8 cellular contexts compared by ENCODE assay signal in the genomic region with DNA sequence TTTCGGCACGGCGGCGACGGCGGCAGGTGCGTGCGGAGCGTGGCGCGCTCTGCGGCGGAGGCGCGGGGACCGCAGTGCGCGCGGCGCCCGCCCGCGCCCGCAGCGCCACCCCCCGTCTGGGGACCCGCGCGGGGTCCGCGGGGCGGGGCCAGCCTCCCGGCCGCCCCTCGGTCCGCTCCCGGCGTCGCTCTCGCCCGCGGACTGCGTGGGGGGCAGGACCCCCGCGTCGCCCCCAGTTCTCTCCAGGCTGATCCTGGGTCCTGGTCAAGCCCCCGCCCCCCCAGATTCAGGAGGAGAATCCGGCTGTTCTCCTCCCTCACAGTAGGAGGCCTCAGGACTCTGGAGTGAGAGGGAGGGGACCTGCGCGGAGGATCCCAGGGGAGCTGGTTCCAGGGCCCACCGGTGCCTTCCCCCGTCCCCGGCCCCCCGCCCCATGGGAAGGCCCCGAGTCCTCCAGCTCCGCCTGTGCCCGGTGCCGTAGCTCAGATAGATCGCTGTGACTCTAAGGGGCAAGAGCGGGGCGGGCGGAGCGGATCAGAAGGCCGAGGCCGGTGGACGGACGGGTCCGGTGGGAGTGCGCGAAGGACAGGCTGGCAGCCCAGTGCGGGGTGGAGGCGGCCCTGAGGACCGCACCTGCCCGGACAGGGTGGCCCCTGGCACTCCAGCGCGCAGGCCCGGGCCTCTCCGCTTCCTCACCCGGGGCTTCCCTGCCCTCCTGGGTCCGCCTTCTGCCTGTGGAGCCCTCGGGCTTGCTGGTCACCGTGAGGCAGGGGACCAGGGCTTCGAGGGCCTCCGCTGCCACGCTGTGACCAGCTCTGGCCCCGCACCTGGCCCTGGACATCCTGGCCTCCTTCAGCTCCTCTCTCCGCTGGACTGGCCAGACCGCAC. TPM values are rescaled to one million over a fixed set of nuclear protein-coding genes. Genes with fewer than 3 reads are reported as not detected.
DNase-seq lines count a peak whose midpoint lies in the region; ATAC-seq, FAIRE-seq and TF ChIP-seq lines count a peak whose summit lies in the region.

A gene with protein sequence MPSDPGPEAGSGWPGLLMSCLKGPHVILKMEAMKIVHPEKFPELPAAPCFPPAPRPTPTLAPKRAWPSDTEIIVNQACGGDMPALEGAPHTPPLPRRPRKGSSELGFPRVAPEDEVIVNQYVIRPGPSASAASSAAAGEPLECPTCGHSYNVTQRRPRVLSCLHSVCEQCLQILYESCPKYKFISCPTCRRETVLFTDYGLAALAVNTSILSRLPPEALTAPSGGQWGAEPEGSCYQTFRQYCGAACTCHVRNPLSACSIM (minus strand): TSS at position 51 of the 888 bp plus-strand sequence. CDS start 1,028 bp downstream, outside the sequence.

- no peaks in the 10 kb centered on the region for H3K27me3 Mint-ChIP-seq in activated naive CD8-positive, alpha-beta T cell

- H3K27me3 ChIP-seq in iPS DF 6.9 (ENCODE audit: control insufficient read depth, insufficient read depth, low read length), result no peaks in the 10 kb centered on the region; the same call in 1 of the 2 replicates
- H3K27me3 ChIP-seq in spleen (replicated peaks in 1 of 7), result peaks cover 0 to 26% (median 4%) of the 10 kb centered on the region in 7 donors

- no CpG with 5 or more reads among the region's 88 CpGs for WGBS in iPS DF 6.9 (ENCODE audit: insufficient coverage, insufficient read length)
- 3 to 8% (median 5%) methylated on average over 28 to 88 of the region's 88 CpGs for WGBS in spleen, 5 donors

- H3K36me3 ChIP-seq in iPS DF 6.9 (ENCODE audit: control insufficient read depth, insufficient read depth, low read length) (no peaks in the 10 kb centered on the region), spleen (peaks cover 0 to 8% (median 0%) of the 10 kb centered on the region in 6 donors)

- no peak within 1 kb of the TSS for H3K27ac Mint-ChIP-seq in activated naive CD8-positive, alpha-beta T cell

- no peaks in the 10 kb centered on the region for H3K9me3 Mint-ChIP-seq in activated naive CD8-positive, alpha-beta T cell (ENCODE audit: low read depth)

- ATAC-seq in HG03196 (IDR thresholded peaks at IDR 0.05; ENCODE audit: unreplicated experiment), result peak; percentile 5
- ATAC-seq in GM21825 (IDR thresholded peaks at IDR 0.05; ENCODE audit: unreplicated experiment), result no peak

- H3K4me3 Mint-ChIP-seq in activated naive CD8-positive, alpha-beta T cell, result peak within 1 kb of the TSS; percentile 80

- intact Hi-C loops in spleen (cut with DNase I; ENCODE audit: low total_unique reads), result loop anchor here (2.0 to 5.0 kb wide), 2 partner anchors 18 to 105 kb away; a partner anchor contains a TSS

- H3K27ac ChIP-seq in iPS DF 6.9 (ENCODE audit: low read length) (no peak within 1 kb of the TSS), spleen (peak within 1 kb of the TSS; percentile 37 to 94 (median 90))

- peak; percentile 81 for FAIRE-seq in GM12891 (lab: Jason Lieb, UNC)

- H3K36me3 Mint-ChIP-seq in activated naive CD8-positive, alpha-beta T cell, result no peaks in the 10 kb centered on the region

- no peak for TF ChIP-seq POLR2A in GM12891 (IDR thresholded peaks at IDR 0.05; ENCODE audit: low read depth, low read length)
- no peak for TF ChIP-seq POLR2A in spleen (IDR thresholded peaks at IDR 0.05)

- H3K9me3 ChIP-seq in iPS DF 6.9 (ENCODE audit: control insufficient read depth, insufficient read depth, low read length) (no peaks in the 10 kb centered on the region), spleen (no peaks in the 10 kb centered on the region)

- TF ChIP-seq CTCF in spleen (IDR thresholded peaks at IDR 0.05 in 8 of 11, conservative IDR thresholded peaks at IDR 0.05 in 3 of 11), result no peak

- H3K4me1 ChIP-seq in iPS DF 6.9 (ENCODE audit: control insufficient read depth, insufficient read depth, low read length), result peaks cover 6% of the 10 kb centered on the region
- H3K4me1 ChIP-seq in spleen, result peaks cover 8 to 66% (median 40%) of the 10 kb centered on the region in 6 donors

- DNase-seq in GM12891 (ENCODE audit: insufficient read length, low spot score) (no peak), iPS DF 6.9 (ENCODE audit: low read depth, low spot score) (no peak), spleen (peak; percentile 88)
- DNase-seq in activated effector memory CD4-positive, alpha-beta T cell treated with Interleukin-2 at 50 U/mL for 16 hours, result no peak
- DNase-seq in activated CD4-positive, alpha-beta T cell treated with anti-CD3 and anti-CD28 coated beads for 48 hours, result no peak

- peaks cover 2% of the 10 kb centered on the region for H3K4me1 Mint-ChIP-seq in activated naive CD8-positive, alpha-beta T cell (ENCODE audit: low read depth)

- H3K4me3 ChIP-seq in iPS DF 6.9 (ENCODE audit: low read length) (peak within 1 kb of the TSS; percentile 49; the same call in 1 of the 2 replicates), spleen (peak within 1 kb of the TSS; percentile 29 to 81 (median 62))

TF ChIP-seq in GM12891, 5 proteins besides CTCF, POLR2A, EP300 and RAD21:
- no peak for TF ChIP-seq SPI1 (IDR thresholded peaks at IDR 0.05; ENCODE audit: low read depth, low read length)
- TF ChIP-seq POU2F2 (IDR thresholded peaks at IDR 0.05; ENCODE audit: low read depth, low read length), result no peak
- TF ChIP-seq TAF1 (IDR thresholded peaks at IDR 0.05; ENCODE audit: low read depth, low read length), result no peak
- TF ChIP-seq POLR2AphosphoS5 (IDR thresholded peaks at IDR 0.05; ENCODE audit: low read depth, low read length), result no peak
- no peak for TF ChIP-seq PAX5 (IDR thresholded peaks at IDR 0.05; ENCODE audit: insufficient read depth, low read length, severe bottlenecking)

RNA-seq across cellular contexts. Expression of the gene that starts here (rescaled TPM):
- 5.2 TPM for polyA plus RNA-seq in GM12891 (2012; ENCODE audit: low read depth, missing spikeins)
- 1 to 10 TPM; 1.2 to 6.2 (median 2.4) TPM for total RNA-seq in spleen
- 1 to 10 TPM; 2.3 to 5.4 (median 2.9) TPM for polyA plus RNA-seq in spleen
